In genomic region chr20:49216991-49217578, GRCh38 we compare ENCODE assay signal across 1 cellular context.
TF ChIP-seq lines count a peak whose summit lies in the region.

No MANE protein-coding gene starts in this region.

TF ChIP-seq in HepG2, 621 proteins besides CTCF, POLR2A, EP300 and RAD21 (continues in another document):
- TF ChIP-seq ZNF34 (CRISPR knock-in tag; IDR thresholded peaks at IDR 0.05; ENCODE audit: borderline replicate concordance) (no peak), ZNF83 (CRISPR knock-in tag; IDR thresholded peaks at IDR 0.05; ENCODE audit: borderline replicate concordance) (peak; percentile 38; the same call in 1 of the 2 replicates), FOXK2 (IDR thresholded peaks at IDR 0.05) (no peak), KLF11 (CRISPR knock-in tag; IDR thresholded peaks at IDR 0.05) (0 out of 2 replicates have a peak, but pooled peaks have one; percentile 83), ZNF749 (CRISPR knock-in tag; IDR thresholded peaks at IDR 0.05; ENCODE audit: borderline replicate concordance) (no peak), ZFP37 (CRISPR knock-in tag; IDR thresholded peaks at IDR 0.05; ENCODE audit: borderline replicate concordance) (no peak), TAF15 (IDR thresholded peaks at IDR 0.05; ENCODE audit: low read depth, low read length, poor library complexity, severe bottlenecking) (no peak), MIER2 (CRISPR knock-in tag; IDR thresholded peaks at IDR 0.05) (0 out of 2 replicates have a peak, but pooled peaks have one; percentile 64), ZNF747 (CRISPR knock-in tag; IDR thresholded peaks at IDR 0.05; ENCODE audit: borderline replicate concordance) (no peak), ZNF761 (CRISPR knock-in tag; conservative IDR thresholded peaks at IDR 0.05) (0 out of 2 replicates have a peak, but pooled peaks have one; percentile 71), ZSCAN29 (CRISPR knock-in tag; conservative IDR thresholded peaks at IDR 0.05) (no peak; the same call in 1 of the 2 replicates), CHD4 (IDR thresholded peaks at IDR 0.05; ENCODE audit: borderline replicate concordance, low read length) (no peak), BRD4 (CRISPR knock-in tag; IDR thresholded peaks at IDR 0.05) (no peak), ZNF740 (CRISPR knock-in tag; IDR thresholded peaks at IDR 0.05) (peak; percentile 51; the same call in 1 of the 2 replicates), BRCA1 (CRISPR knock-in tag; IDR thresholded peaks at IDR 0.05) (0 out of 2 replicates have a peak, but pooled peaks have one; percentile 45), MAX (IDR thresholded peaks at IDR 0.05) (no peak; the same call in 1 of the 2 replicates), REXO4 (CRISPR knock-in tag; IDR thresholded peaks at IDR 0.05; ENCODE audit: borderline replicate concordance) (no peak), MTF2 (CRISPR knock-in tag; IDR thresholded peaks at IDR 0.05; ENCODE audit: borderline replicate concordance) (no peak), GATA4 (IDR thresholded peaks at IDR 0.05; ENCODE audit: borderline replicate concordance, low read depth) (no peak), XBP1 (CRISPR knock-in tag; IDR thresholded peaks at IDR 0.05) (no peak), NCOA5 (CRISPR knock-in tag; IDR thresholded peaks at IDR 0.05) (no peak), HIC2 (CRISPR knock-in tag; IDR thresholded peaks at IDR 0.05; ENCODE audit: low read depth) (no peak), ZNF333 (CRISPR knock-in tag; IDR thresholded peaks at IDR 0.05; ENCODE audit: borderline replicate concordance) (no peak), RARA (CRISPR knock-in tag; IDR thresholded peaks at IDR 0.05) (peak; percentile 27; the same call in 1 of the 2 replicates), PHF5A (CRISPR knock-in tag; IDR thresholded peaks at IDR 0.05; ENCODE audit: low read depth, unreplicated experiment) (peak; percentile 83), HMGA1 (CRISPR knock-in tag; conservative IDR thresholded peaks at IDR 0.05) (no peak), NONO (IDR thresholded peaks at IDR 0.05) (no peak), NONO (CRISPR knock-in tag; conservative IDR thresholded peaks at IDR 0.05) (peak; percentile 36; the same call in 1 of the 2 replicates), ATF7 (IDR thresholded peaks at IDR 0.05) (no peak), ATF7 (CRISPR knock-in tag; IDR thresholded peaks at IDR 0.05) (no peak), FOXP4 (CRISPR knock-in tag; IDR thresholded peaks at IDR 0.05) (peak; percentile 46; the same call in 1 of the 2 replicates), DDIT3 (CRISPR knock-in tag; IDR thresholded peaks at IDR 0.05) (no peak), HDAC6 (IDR thresholded peaks at IDR 0.05; ENCODE audit: low read depth, low read length) (no peak), TAF1 (CRISPR knock-in tag; IDR thresholded peaks at IDR 0.05) (no peak), SIN3B (IDR thresholded peaks at IDR 0.05; ENCODE audit: low read length) (peak; percentile 52; the same call in 1 of the 2 replicates), SOX5 (CRISPR knock-in tag; IDR thresholded peaks at IDR 0.05; ENCODE audit: borderline replicate concordance) (peak; percentile 69), ZFYVE20 (CRISPR knock-in tag; IDR thresholded peaks at IDR 0.05; ENCODE audit: borderline replicate concordance, low read depth) (no peak), SP1 (IDR thresholded peaks at IDR 0.05) (no peak), SP1 (CRISPR knock-in tag; IDR thresholded peaks at IDR 0.05) (peak; percentile 47; the same call in 1 of the 2 replicates), SCMH1 (CRISPR knock-in tag; IDR thresholded peaks at IDR 0.05; ENCODE audit: borderline replicate concordance) (no peak), DNMT3B (CRISPR knock-in tag; conservative IDR thresholded peaks at IDR 0.05) (peak; percentile 83; the same call in 1 of the 2 replicates), EED (CRISPR knock-in tag; IDR thresholded peaks at IDR 0.05) (no peak), PBX2 (CRISPR knock-in tag; IDR thresholded peaks at IDR 0.05) (peak; percentile 53), SP4 (CRISPR knock-in tag; IDR thresholded peaks at IDR 0.05) (no peak), THAP8 (CRISPR knock-in tag; IDR thresholded peaks at IDR 0.05; ENCODE audit: borderline replicate concordance) (no peak), ZNF230 (CRISPR knock-in tag; IDR thresholded peaks at IDR 0.05) (no peak), TFE3 (CRISPR knock-in tag; IDR thresholded peaks at IDR 0.05) (peak; percentile 37; the same call in 1 of the 2 replicates), ARNT (IDR thresholded peaks at IDR 0.05) (no peak), TBL1XR1 (IDR thresholded peaks at IDR 0.05; ENCODE audit: borderline replicate concordance, low read length, partially characterized antibody) (no peak), KDM3A (CRISPR knock-in tag; IDR thresholded peaks at IDR 0.05; ENCODE audit: low read depth) (peak; percentile 68; the same call in 1 of the 2 replicates), SMAD9 (CRISPR knock-in tag; IDR thresholded peaks at IDR 0.05) (no peak), ZNF317 (CRISPR knock-in tag; IDR thresholded peaks at IDR 0.05) (0 out of 2 replicates have a peak, but pooled peaks have one; percentile 57), ZNF432 (CRISPR knock-in tag; IDR thresholded peaks at IDR 0.05; ENCODE audit: borderline replicate concordance) (no peak), NRL (CRISPR knock-in tag; IDR thresholded peaks at IDR 0.05; ENCODE audit: borderline replicate concordance) (no peak), ZNF660 (CRISPR knock-in tag; IDR thresholded peaks at IDR 0.05; ENCODE audit: borderline replicate concordance, low read depth) (no peak), ISL2 (CRISPR knock-in tag; IDR thresholded peaks at IDR 0.05) (no peak), GMEB1 (CRISPR knock-in tag; IDR thresholded peaks at IDR 0.05; ENCODE audit: borderline replicate concordance) (peak; percentile 38; the same call in 1 of the 2 replicates), SRF (IDR thresholded peaks at IDR 0.05; ENCODE audit: low read depth, low read length) (peak; percentile 61; the same call in 1 of the 2 replicates), ZNF781 (CRISPR knock-in tag; IDR thresholded peaks at IDR 0.05; ENCODE audit: borderline replicate concordance, not compliant biosample characterization) (no peak), IRX3 (CRISPR knock-in tag; IDR thresholded peaks at IDR 0.05; ENCODE audit: borderline replicate concordance, low read depth) (no peak), ZNF451 (CRISPR knock-in tag; IDR thresholded peaks at IDR 0.05) (no peak), SETDB1 (CRISPR knock-in tag; IDR thresholded peaks at IDR 0.05; ENCODE audit: borderline replicate concordance) (no peak), ZBTB7B (CRISPR knock-in tag; IDR thresholded peaks at IDR 0.05) (no peak), IKZF1 (IDR thresholded peaks at IDR 0.05) (no peak), REST (IDR thresholded peaks at IDR 0.05; ENCODE audit: borderline replicate concordance in 1 of 2, low read depth in 1 of 2, low read length in 2 of 2) (no peak)
